ENCODE assay signal across 8 cellular contexts in genomic region chr1:220528679-220529529, GRCh38. TPM values are rescaled to one million over a fixed set of nuclear protein-coding genes. Genes with fewer than 3 reads are reported as not detected.
DNase-seq lines count a peak whose midpoint lies in the region; TF ChIP-seq lines count a peak whose summit lies in the region.

No MANE protein-coding gene starts in this region.

- H3K9me3 Mint-ChIP-seq in IgD-negative memory B cell: peaks cover 4 to 6% (median 4%) of the 10 kb centered on the region in 3 donors

- POLR2A ChIA-PET in A673 (lab: Charles Lee; ENCODE audit: low non-redundant PET): no interaction called here

- BruUV-seq in A673 (replicated peaks; lab: Mats Ljungman, UMichigan): no TSS peak

- peaks cover 6 to 21% (median 13%) of the 10 kb centered on the region in 3 donors for H3K4me1 Mint-ChIP-seq in IgD-negative memory B cell

- no peak for DNase-seq in A673 (ENCODE audit: low spot score)
- DNase-seq in GM12865 (ENCODE audit: low read depth): peak; percentile 14
- no peak for DNase-seq in brain microvascular endothelial cell
- peak; percentile 3 for DNase-seq in kidney tubule cell (ENCODE audit: low spot score)
- no peak for DNase-seq in stomach
- no peak for DNase-seq in NOMO-1 (lab: John Stamatoyannopoulos, UW; ENCODE audit: unreplicated experiment in 2 of 2)
- no peak for DNase-seq in cortex of kidney (lab: John Stamatoyannopoulos, UW)

- CTCF ChIA-PET in A673 (lab: Charles Lee): no interaction called here

- intact Hi-C loops in A673 (cut with micrococcal nuclease; ENCODE audit: unreplicated experiment): loop anchor here (5.0 kb wide), 2 partner anchors 107 to 232 kb away; no protein-coding TSS in a partner anchor
- intact Hi-C loops in stomach (cut with DNase I; ENCODE audit: low total_unique reads): no loop called here

- peaks cover 3% of the 10 kb centered on the region for H3K9me3 ChIP-seq in A673 (ENCODE audit: low read depth, low read length, poor library complexity, severe bottlenecking)
- H3K9me3 ChIP-seq in stomach: no peaks in the 10 kb centered on the region

- no peak overlapping the region for H3K27ac ChIP-seq in A673 (ENCODE audit: low read depth, low read length, poor library complexity, severe bottlenecking)
- H3K27ac ChIP-seq in brain microvascular endothelial cell: no peak overlapping the region
- H3K27ac ChIP-seq in stomach: peak overlapping the region; percentile 71 to 88 (median 83)

- TF ChIP-seq CTCF in A673 (conservative IDR thresholded peaks at IDR 0.05; ENCODE audit: low read depth, low read length): no peak
- TF ChIP-seq CTCF in GM12865 (IDR thresholded peaks at IDR 0.05; ENCODE audit: insufficient read depth, low read depth, low read length, missing control alignments): no peak
- no peak for TF ChIP-seq CTCF in brain microvascular endothelial cell (IDR thresholded peaks at IDR 0.05; ENCODE audit: low read depth, low read length, missing control alignments)
- no peak for TF ChIP-seq CTCF in stomach (IDR thresholded peaks at IDR 0.05)

- peaks cover 2% of the 10 kb centered on the region for H3K36me3 Mint-ChIP-seq in IgD-negative memory B cell

- in situ Hi-C loops in brain microvascular endothelial cell (cut with HindIII; ENCODE audit: low pct_ligation_motif_present, low sequenced_read_pairs): no loop called here

- no peaks in the 10 kb centered on the region for H3K36me3 ChIP-seq in A673 (ENCODE audit: insufficient read depth, low read length, poor library complexity, severe bottlenecking)
- H3K36me3 ChIP-seq in brain microvascular endothelial cell (replicated peaks): no peaks in the 10 kb centered on the region
- no peaks in the 10 kb centered on the region for H3K36me3 ChIP-seq in stomach

- no peak for TF ChIP-seq EP300 in stomach (IDR thresholded peaks at IDR 0.05)

- peak overlapping the region; percentile 83 to 97 (median 92) for H3K4me3 Mint-ChIP-seq in IgD-negative memory B cell

- H3K27me3 ChIP-seq in A673 (replicated peaks; ENCODE audit: insufficient read depth, low read depth, low read length, poor library complexity): peaks cover 84% of the 10 kb centered on the region
- H3K27me3 ChIP-seq in brain microvascular endothelial cell (replicated peaks): no peaks in the 10 kb centered on the region
- peaks cover 0 to 41% (median 29%) of the 10 kb centered on the region in 3 donors for H3K27me3 ChIP-seq in stomach

- peaks cover 24% of the 10 kb centered on the region for H3K27me3 Mint-ChIP-seq in IgD-negative memory B cell

- H3K4me1 ChIP-seq in A673 (ENCODE audit: insufficient read depth, low read length, poor library complexity, severe bottlenecking) (peaks cover 4% of the 10 kb centered on the region), stomach (peaks cover 0 to 33% (median 25%) of the 10 kb centered on the region in 4 donors)

- no peak for TF ChIP-seq POLR2A in stomach (IDR thresholded peaks at IDR 0.05)

- H3K4me3 ChIP-seq in A673 (ENCODE audit: low read depth, low read length, poor library complexity, severe bottlenecking): peak overlapping the region; percentile 54
- peak overlapping the region; percentile 53 for H3K4me3 ChIP-seq in GM12865 (ENCODE audit: low read depth, low read length)
- peak overlapping the region; percentile 74 for H3K4me3 ChIP-seq in brain microvascular endothelial cell (ENCODE audit: low read depth, low read length)
- H3K4me3 ChIP-seq in stomach: peak overlapping the region; percentile 65 to 82 (median 76)

- 2 to 3% (median 2%) methylated on average over 40 to 55 of the region's 55 CpGs for WGBS in stomach, 5 donors

- peak overlapping the region in 2 of 3 donors; percentile 21 to 24 for H3K27ac Mint-ChIP-seq in IgD-negative memory B cell

RNA-seq across cellular contexts. Expression of gene MARK1, which starts 1.0 kb away (rescaled TPM):
- total RNA-seq in A673 (2021) (5.1 and 6.9 TPM in 2 replicates), stomach (10 to 100 TPM in 1 of 5 donors, 1 to 10 TPM in 3, not detected in 1; 2.7 to 12.7 (median 4.8) TPM)
- polyA plus RNA-seq in IgD-negative memory B cell (0.51 TPM), stomach (1 to 10 TPM; 1.7 to 3.2 (median 1.9) TPM)

Comparison
In these comparisons a context has a peak if more than half of its experiments do, and no peak if none do; other contexts are left out.
1. DNase-seq: peak in GM12865 (single experiment) and kidney tubule cell (single experiment); none in A673 (single experiment), brain microvascular endothelial cell (single experiment), stomach (single experiment), NOMO-1 (0 of 2) and cortex of kidney (single experiment).
2. H3K27ac ChIP-seq: peak in stomach (5 of 5); none in A673 (single experiment) and brain microvascular endothelial cell (single experiment).
3. Peak in every context shown above with its lines, with median percentiles within 50 percentile points of each other: H3K4me3 ChIP-seq.